In genomic region chr17:78359936-78360370, GRCh38 we compare ENCODE assay signal across 8 cellular contexts. TPM values are rescaled to one million over a fixed set of nuclear protein-coding genes. Genes with fewer than 3 reads are reported as not detected.
DNase-seq lines count a peak whose midpoint lies in the region; ATAC-seq and TF ChIP-seq lines count a peak whose summit lies in the region.

Gene SOCS3 (minus strand): TSS chr17:78360077. CDS start chr17:78359095, 982 bp downstream.

- CTCF ChIA-PET in HEK293T (lab: Yijun Ruan, JAX), result interaction anchor here (1.9 kb wide), 1 partner anchor 26 kb away, joined by 6 read pairs; no protein-coding TSS in a partner anchor

- peaks cover 37% of the 10 kb centered on the region for H3K36me3 Mint-ChIP-seq in T-helper 1 cell treated with Interleukin-12 subunit alpha and Interleukin-12 subunit beta and Interleukin-4 antibody, amounts not matched to agents 30 μg/mL and 1 μg/mL, for 36 hours (ENCODE audit: low read depth)

- no peaks in the 10 kb centered on the region for H3K9me3 Mint-ChIP-seq in T-helper 1 cell treated with Interleukin-12 subunit alpha and Interleukin-12 subunit beta and Interleukin-4 antibody, amounts not matched to agents 30 μg/mL and 1 μg/mL, for 36 hours

- TF ChIP-seq CTCF in adrenal gland (IDR thresholded peaks at IDR 0.05) (peak in 1 of 6 experiments; percentile 17), heart left ventricle (IDR thresholded peaks at IDR 0.05) (no peak), tibial nerve (IDR thresholded peaks at IDR 0.05) (peak in 2 of 5 experiments; percentile 32 to 43)

- intact Hi-C loops in adrenal gland (cut with DNase I) (loop anchor here (5.0 kb wide), 2 partner anchors 62 to 68 kb away; no protein-coding TSS in a partner anchor), heart left ventricle (cut with DNase I) (loop anchor here in 9 of 10 donors (1.0 to 5.0 kb wide), 11 partner anchors 35 to 73 kb away; no protein-coding TSS in a partner anchor), posterior cingulate gyrus (cut with DNase I) (loop anchor here (5.0 kb wide), 1 partner anchor 62 kb away; no protein-coding TSS in a partner anchor)

- peak; percentile 76 to 88 (median 86) for ATAC-seq in heart left ventricle

- H3K27ac Mint-ChIP-seq in T-helper 1 cell treated with Interleukin-12 subunit alpha and Interleukin-12 subunit beta and Interleukin-4 antibody, amounts not matched to agents 30 μg/mL and 1 μg/mL, for 36 hours, result peak within 1 kb of the TSS; percentile 92

- 0 to 2% (median 0%) methylated on average over 30 to 66 of the region's 66 CpGs; no CpG with 5 or more reads in 1 of the 4 donors for WGBS in adrenal gland, 4 donors
- 0 to 1% (median 0%) methylated on average over 22 to 66 of the region's 66 CpGs for WGBS in heart left ventricle, 4 donors
- WGBS in tibial nerve, 2 donors, result 0% methylated on average over 20 to 61 of the region's 66 CpGs

- TF ChIP-seq POLR2A in adrenal gland (IDR thresholded peaks at IDR 0.05) (peak; percentile 94 to 98), heart left ventricle (IDR thresholded peaks at IDR 0.05) (peak in 1 of 2 donors; percentile 98), tibial nerve (IDR thresholded peaks at IDR 0.05) (peak; percentile 97)

- peaks cover 37% of the 10 kb centered on the region for H3K4me1 Mint-ChIP-seq in T-helper 1 cell treated with Interleukin-12 subunit alpha and Interleukin-12 subunit beta and Interleukin-4 antibody, amounts not matched to agents 30 μg/mL and 1 μg/mL, for 36 hours (ENCODE audit: low read depth)

- no peaks in the 10 kb centered on the region for H3K27me3 ChIP-seq in adrenal gland
- H3K27me3 ChIP-seq in heart left ventricle, result no peaks in the 10 kb centered on the region
- H3K27me3 ChIP-seq in tibial nerve, result no peaks in the 10 kb centered on the region

- H3K27ac ChIP-seq in adrenal gland (peak within 1 kb of the TSS; percentile 69 to 95 (median 87)), heart left ventricle (peak within 1 kb of the TSS; percentile 91 to 100 (median 97)), tibial nerve (peak within 1 kb of the TSS; percentile 86 to 99 (median 96))

- POLR2A ChIA-PET in HEK293T (lab: Yijun Ruan, JAX), result no interaction called here

- no peaks in the 10 kb centered on the region for H3K9me3 ChIP-seq in adrenal gland (replicated peaks in 1 of 3)
- H3K9me3 ChIP-seq in heart left ventricle, result no peaks in the 10 kb centered on the region
- H3K9me3 ChIP-seq in tibial nerve, result no peaks in the 10 kb centered on the region

- H3K4me3 ChIP-seq in adrenal gland (peak within 1 kb of the TSS; percentile 30 to 96 (median 73)), heart left ventricle (peak within 1 kb of the TSS; percentile 56 to 97 (median 82)), tibial nerve (peak within 1 kb of the TSS; percentile 69 to 99 (median 80))

- DNase-seq in DMS79 (lab: John Stamatoyannopoulos, UW) (peak; percentile 40), HEK293T (ENCODE audit: extremely low spot score) (peak; percentile 79), NCI-H146 (lab: John Stamatoyannopoulos, UW) (peak; percentile 92), adrenal gland (peak; percentile 94 to 98 (median 97)), heart left ventricle (peak; percentile 95 to 98 (median 96)), posterior cingulate gyrus (peak; percentile 64 to 99 (median 85)), tibial nerve (ENCODE audit: low spot score in 2 of 2) (peak; percentile 89 to 95)

- H3K4me1 ChIP-seq in adrenal gland (replicated peaks in 1 of 2), result peaks cover 14 to 41% of the 10 kb centered on the region in 2 donors
- peaks cover 0 to 55% (median 38%) of the 10 kb centered on the region in 12 donors for H3K4me1 ChIP-seq in heart left ventricle
- peaks cover 0 to 60% (median 40%) of the 10 kb centered on the region in 4 donors for H3K4me1 ChIP-seq in tibial nerve

- TF ChIP-seq EP300 in tibial nerve (IDR thresholded peaks at IDR 0.05), result peak; percentile 39 to 95

- no peaks in the 10 kb centered on the region for H3K27me3 Mint-ChIP-seq in T-helper 1 cell treated with Interleukin-12 subunit alpha and Interleukin-12 subunit beta and Interleukin-4 antibody, amounts not matched to agents 30 μg/mL and 1 μg/mL, for 36 hours (ENCODE audit: low read depth)

- H3K36me3 ChIP-seq in adrenal gland (replicated peaks in 1 of 2) (peaks cover 0 to 22% of the 10 kb centered on the region in 2 donors), heart left ventricle (peaks cover 0 to 40% (median 16%) of the 10 kb centered on the region in 9 donors), tibial nerve (peaks cover 0 to 36% (median 6%) of the 10 kb centered on the region in 3 donors)

- H3K4me3 Mint-ChIP-seq in T-helper 1 cell treated with Interleukin-12 subunit alpha and Interleukin-12 subunit beta and Interleukin-4 antibody, amounts not matched to agents 30 μg/mL and 1 μg/mL, for 36 hours, result peak within 1 kb of the TSS; percentile 93

TF ChIP-seq in HEK293T, 16 proteins besides CTCF, POLR2A, EP300 and RAD21:
- no peak for TF ChIP-seq L3MBTL2 (conservative IDR thresholded peaks at IDR 0.05)
- 0 out of 2 replicates have a peak, but pooled peaks have one; percentile 31 for TF ChIP-seq LEF1 (IDR thresholded peaks at IDR 0.05; ENCODE audit: borderline replicate concordance)
- TF ChIP-seq HDGF (IDR thresholded peaks at IDR 0.05; ENCODE audit: borderline replicate concordance), result no peak
- TF ChIP-seq PKNOX1 (IDR thresholded peaks at IDR 0.05), result no peak

RNA-seq across cellular contexts. Expression of gene SOCS3, which starts in this region (rescaled TPM):
- total RNA-seq in adrenal gland (100 to 1,000 TPM in 3 of 8 donors, 10 to 100 TPM in 3, 1 to 10 TPM in 2; 5.3 to 114 (median 60.3) TPM), heart left ventricle (100 to 1,000 TPM in 1 of 9 donors, 10 to 100 TPM in 5, 1 to 10 TPM in 3; 4.6 to 134 (median 18.4) TPM), tibial nerve (10 to 100 TPM; 23.7 to 76.5 (median 59.7) TPM)
- polyA plus RNA-seq in adrenal gland (10 to 100 TPM in 2 of 3 donors, 1 to 10 TPM in 1; 4.8 to 96.5 (median 15.4) TPM), heart left ventricle (10 to 100 TPM; 15.2 to 15.9 TPM)

Comparison
In these comparisons a context has a peak if more than half of its experiments do, and no peak if none do; other contexts are left out.
1. Peak in every context shown above with its lines: DNase-seq, ATAC-seq, H3K4me3 ChIP-seq and H3K27ac ChIP-seq.
2. DNase-seq: peak in every context shown above with its lines; median percentile 97 in adrenal gland; 96 in heart left ventricle; 92 in NCI-H146; 92 in tibial nerve; 85 in posterior cingulate gyrus; 79 in HEK293T; 40 in DMS79.